In the genomic region with DNA sequence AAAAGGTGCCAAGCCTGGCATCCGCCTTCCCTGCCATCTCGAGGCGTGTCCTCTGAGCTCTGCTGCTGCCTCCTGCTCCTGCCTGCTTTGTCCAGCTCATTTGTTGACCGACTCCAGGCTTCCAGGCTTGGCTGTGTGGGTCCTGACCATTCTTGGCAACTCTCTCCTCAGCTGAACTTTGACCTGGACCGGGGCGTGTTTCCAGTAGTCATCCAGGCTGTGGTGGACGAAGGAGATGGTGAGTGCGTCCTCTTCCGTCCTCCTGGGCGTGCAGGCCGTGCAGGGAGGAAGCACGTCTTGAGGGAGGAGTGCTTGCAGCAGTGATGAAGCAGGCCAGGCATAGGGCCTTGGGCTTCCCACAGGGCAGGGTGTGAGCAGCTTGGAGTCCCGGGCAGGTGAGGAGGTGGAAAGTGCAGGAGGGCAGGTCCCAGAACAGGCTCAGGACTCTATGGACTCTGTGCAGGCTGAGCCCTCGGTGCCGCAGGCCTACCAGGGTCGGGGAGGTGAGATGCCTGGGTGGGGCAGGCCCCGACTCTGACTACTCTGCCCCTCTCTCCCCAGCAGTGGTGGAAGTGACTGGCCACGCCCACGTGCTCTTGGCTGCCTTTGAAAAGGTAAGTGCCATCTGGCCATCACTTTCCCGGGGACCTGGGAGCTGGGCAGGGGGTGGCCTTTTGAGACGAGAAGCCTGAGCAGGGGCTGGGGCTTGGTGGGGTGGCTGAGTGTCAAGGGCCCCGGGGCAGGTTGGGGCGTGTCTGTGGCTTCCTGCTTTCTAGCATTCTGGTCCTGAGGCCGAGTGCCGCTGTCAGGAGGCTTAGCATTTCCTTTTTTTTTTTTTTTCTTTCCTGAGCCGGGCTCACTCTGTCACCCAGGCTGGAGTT, we compare ENCODE assay signal across 1 cellular context.
A peak's percentile ranks its signal among the peaks of the same experiment; 100 is the strongest.
TF ChIP-seq lines count a peak whose summit lies in the region.

No MANE protein-coding gene starts in this region.

TF ChIP-seq in HepG2, 621 proteins besides CTCF, POLR2A, EP300 and RAD21 (continued from another document and continues in another):
- TF ChIP-seq, protein P1, sequence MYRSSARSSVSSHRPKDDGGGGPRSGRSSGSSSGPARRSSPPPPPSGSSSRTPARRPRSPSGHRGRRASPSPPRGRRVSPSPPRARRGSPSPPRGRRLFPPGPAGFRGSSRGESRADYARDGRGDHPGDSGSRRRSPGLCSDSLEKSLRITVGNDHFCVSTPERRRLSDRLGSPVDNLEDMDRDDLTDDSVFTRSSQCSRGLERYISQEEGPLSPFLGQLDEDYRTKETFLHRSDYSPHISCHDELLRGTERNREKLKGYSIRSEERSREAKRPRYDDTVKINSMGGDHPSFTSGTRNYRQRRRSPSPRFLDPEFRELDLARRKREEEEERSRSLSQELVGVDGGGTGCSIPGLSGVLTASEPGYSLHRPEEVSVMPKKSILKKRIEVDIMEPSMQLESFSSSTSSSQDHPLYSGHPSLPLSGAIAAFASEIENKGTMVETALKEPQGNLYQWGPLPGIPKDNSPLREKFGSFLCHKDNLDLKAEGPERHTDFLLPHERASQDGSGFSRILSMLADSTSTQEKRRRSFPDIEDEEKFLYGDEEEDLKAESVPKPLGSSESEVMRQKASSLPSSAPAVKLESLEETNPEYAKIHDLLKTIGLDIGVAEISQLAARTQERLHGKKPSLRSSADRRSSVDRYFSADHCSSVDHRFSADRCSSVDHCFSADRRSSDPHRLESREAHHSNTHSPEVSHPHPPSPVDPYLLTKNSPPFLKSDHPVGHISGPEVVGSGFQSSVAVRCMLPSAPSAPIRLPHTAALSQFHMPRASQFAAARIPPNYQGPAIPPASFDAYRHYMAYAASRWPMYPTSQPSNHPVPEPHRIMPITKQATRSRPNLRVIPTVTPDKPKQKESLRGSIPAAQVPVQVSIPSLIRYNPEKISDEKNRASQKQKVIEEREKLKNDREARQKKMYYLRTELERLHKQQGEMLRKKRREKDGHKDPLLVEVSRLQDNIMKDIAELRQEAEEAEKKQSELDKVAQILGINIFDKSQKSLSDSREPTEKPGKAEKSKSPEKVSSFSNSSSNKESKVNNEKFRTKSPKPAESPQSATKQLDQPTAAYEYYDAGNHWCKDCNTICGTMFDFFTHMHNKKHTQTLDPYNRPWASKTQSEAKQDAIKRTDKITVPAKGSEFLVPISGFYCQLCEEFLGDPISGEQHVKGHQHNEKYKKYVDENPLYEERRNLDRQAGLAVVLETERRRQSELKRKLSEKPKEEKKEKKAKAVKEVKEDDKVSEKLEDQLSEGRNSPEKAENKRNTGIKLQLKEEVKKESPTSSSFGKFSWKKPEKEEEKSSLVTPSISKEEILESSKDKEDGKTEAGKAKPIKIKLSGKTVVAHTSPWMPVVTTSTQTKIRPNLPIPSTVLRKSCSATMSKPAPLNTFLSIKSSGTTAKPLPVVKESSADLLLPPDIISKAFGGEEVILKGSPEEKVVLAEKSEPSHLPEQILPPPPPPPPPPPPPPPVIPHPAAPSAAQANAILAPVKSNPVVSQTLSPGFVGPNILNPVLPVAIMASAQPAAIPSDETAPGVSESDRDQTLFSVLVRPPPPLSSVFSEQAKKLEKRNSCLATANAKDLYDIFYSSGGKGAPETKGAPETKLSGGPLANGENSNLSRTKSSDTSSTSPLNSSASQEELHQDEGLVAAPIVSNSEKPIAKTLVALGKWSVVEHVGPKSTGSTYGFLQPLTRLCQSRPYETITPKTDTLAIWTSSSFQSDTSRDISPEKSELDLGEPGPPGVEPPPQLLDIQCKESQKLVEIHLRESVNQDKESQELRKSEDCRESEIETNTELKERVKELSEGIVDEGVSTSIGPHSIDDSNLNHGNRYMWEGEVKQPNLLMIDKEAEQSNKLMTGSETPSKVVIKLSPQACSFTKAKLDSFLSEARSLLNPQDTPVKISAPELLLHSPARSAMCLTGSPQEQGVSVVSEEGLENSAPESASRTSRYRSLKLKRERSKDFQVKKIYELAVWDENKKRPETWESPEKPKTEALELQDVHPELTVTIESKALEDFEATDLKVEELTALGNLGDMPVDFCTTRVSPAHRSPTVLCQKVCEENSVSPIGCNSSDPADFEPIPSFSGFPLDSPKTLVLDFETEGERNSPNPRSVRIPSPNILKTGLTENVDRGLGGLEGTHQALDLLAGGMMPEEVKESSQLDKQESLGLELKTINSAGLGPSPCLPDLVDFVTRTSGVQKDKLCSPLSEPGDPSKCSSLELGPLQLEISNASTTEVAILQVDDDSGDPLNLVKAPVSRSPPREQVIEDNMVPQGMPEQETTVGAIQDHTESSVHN (CRISPR knock-in tag; IDR thresholded peaks at IDR 0.05), result peak; percentile 34; the same call in 1 of the 2 replicates
- TF ChIP-seq SP5 (CRISPR knock-in tag; IDR thresholded peaks at IDR 0.05; ENCODE audit: borderline replicate concordance, low read depth), result peak; percentile 14; the same call in 1 of the 2 replicates
- TF ChIP-seq ZFYVE20 (CRISPR knock-in tag; IDR thresholded peaks at IDR 0.05; ENCODE audit: borderline replicate concordance, low read depth), result no peak
- no peak for TF ChIP-seq SRSF4 (IDR thresholded peaks at IDR 0.05; ENCODE audit: low read depth, low read length, poor library complexity, severe bottlenecking)
- TF ChIP-seq ZNF816 (CRISPR knock-in tag; IDR thresholded peaks at IDR 0.05; ENCODE audit: borderline replicate concordance), result no peak
- no peak; the same call in 1 of the 2 replicates for TF ChIP-seq ZNF776 (CRISPR knock-in tag; IDR thresholded peaks at IDR 0.05)
- TF ChIP-seq, protein P2, sequence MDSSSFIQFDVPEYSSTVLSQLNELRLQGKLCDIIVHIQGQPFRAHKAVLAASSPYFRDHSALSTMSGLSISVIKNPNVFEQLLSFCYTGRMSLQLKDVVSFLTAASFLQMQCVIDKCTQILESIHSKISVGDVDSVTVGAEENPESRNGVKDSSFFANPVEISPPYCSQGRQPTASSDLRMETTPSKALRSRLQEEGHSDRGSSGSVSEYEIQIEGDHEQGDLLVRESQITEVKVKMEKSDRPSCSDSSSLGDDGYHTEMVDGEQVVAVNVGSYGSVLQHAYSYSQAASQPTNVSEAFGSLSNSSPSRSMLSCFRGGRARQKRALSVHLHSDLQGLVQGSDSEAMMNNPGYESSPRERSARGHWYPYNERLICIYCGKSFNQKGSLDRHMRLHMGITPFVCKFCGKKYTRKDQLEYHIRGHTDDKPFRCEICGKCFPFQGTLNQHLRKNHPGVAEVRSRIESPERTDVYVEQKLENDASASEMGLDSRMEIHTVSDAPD (CRISPR knock-in tag; IDR thresholded peaks at IDR 0.05), result 0 out of 2 replicates have a peak, but pooled peaks have one; percentile 44
- peak; percentile 55; the same call in 1 of the 2 replicates for TF ChIP-seq ZNF232 (CRISPR knock-in tag; IDR thresholded peaks at IDR 0.05; ENCODE audit: borderline replicate concordance)
- peak; percentile 36; the same call in 1 of the 2 replicates for TF ChIP-seq ZNF335 (CRISPR knock-in tag; IDR thresholded peaks at IDR 0.05)
- TF ChIP-seq, protein P3, sequence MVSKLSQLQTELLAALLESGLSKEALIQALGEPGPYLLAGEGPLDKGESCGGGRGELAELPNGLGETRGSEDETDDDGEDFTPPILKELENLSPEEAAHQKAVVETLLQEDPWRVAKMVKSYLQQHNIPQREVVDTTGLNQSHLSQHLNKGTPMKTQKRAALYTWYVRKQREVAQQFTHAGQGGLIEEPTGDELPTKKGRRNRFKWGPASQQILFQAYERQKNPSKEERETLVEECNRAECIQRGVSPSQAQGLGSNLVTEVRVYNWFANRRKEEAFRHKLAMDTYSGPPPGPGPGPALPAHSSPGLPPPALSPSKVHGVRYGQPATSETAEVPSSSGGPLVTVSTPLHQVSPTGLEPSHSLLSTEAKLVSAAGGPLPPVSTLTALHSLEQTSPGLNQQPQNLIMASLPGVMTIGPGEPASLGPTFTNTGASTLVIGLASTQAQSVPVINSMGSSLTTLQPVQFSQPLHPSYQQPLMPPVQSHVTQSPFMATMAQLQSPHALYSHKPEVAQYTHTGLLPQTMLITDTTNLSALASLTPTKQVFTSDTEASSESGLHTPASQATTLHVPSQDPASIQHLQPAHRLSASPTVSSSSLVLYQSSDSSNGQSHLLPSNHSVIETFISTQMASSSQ (IDR thresholded peaks at IDR 0.05; ENCODE audit: low read depth), result no peak
- TF ChIP-seq, protein P3 (CRISPR knock-in tag; IDR thresholded peaks at IDR 0.05; ENCODE audit: borderline replicate concordance), result 0 out of 2 replicates have a peak, but pooled peaks have one; percentile 7
- TF ChIP-seq HNF4A (CRISPR knock-in tag; IDR thresholded peaks at IDR 0.05), result peak; percentile 82
- TF ChIP-seq KMT2A (CRISPR knock-in tag; IDR thresholded peaks at IDR 0.05), result 0 out of 2 replicates have a peak, but pooled peaks have one; percentile 5
- TF ChIP-seq TMF1 (CRISPR knock-in tag; IDR thresholded peaks at IDR 0.05; ENCODE audit: low read depth), result peak; percentile 3; the same call in 1 of the 2 replicates
- peak; percentile 13; the same call in 1 of the 2 replicates for TF ChIP-seq ZNF556 (CRISPR knock-in tag; IDR thresholded peaks at IDR 0.05; ENCODE audit: borderline replicate concordance)
- TF ChIP-seq ZNF12 (CRISPR knock-in tag; IDR thresholded peaks at IDR 0.05), result no peak
- 0 out of 2 replicates have a peak, but pooled peaks have one; percentile 55 for TF ChIP-seq KLF12 (CRISPR knock-in tag; IDR thresholded peaks at IDR 0.05; ENCODE audit: borderline replicate concordance)
- TF ChIP-seq ZMYM3 (CRISPR knock-in tag; IDR thresholded peaks at IDR 0.05), result no peak
- no peak for TF ChIP-seq MED13 (CRISPR knock-in tag; IDR thresholded peaks at IDR 0.05)
- no peak for TF ChIP-seq MYC (CRISPR knock-in tag; IDR thresholded peaks at IDR 0.05; ENCODE audit: borderline replicate concordance)
- 0 out of 2 replicates have a peak, but pooled peaks have one; percentile 6 for TF ChIP-seq SP4 (CRISPR knock-in tag; IDR thresholded peaks at IDR 0.05)
- TF ChIP-seq JUND (CRISPR knock-in tag; IDR thresholded peaks at IDR 0.05), result peak; percentile 70; the same call in 1 of the 2 replicates
- peak; percentile 54; the same call in 1 of the 2 replicates for TF ChIP-seq CBX5 (CRISPR knock-in tag; IDR thresholded peaks at IDR 0.05; ENCODE audit: borderline replicate concordance)
- 0 out of 2 replicates have a peak, but pooled peaks have one; percentile 38 for TF ChIP-seq REPIN1 (CRISPR knock-in tag; IDR thresholded peaks at IDR 0.05; ENCODE audit: borderline replicate concordance, low read depth)
- no peak for TF ChIP-seq NR2F6 (IDR thresholded peaks at IDR 0.05)
- TF ChIP-seq NR2F6 (CRISPR knock-in tag; IDR thresholded peaks at IDR 0.05), result peak; percentile 66; the same call in 1 of the 2 replicates
- TF ChIP-seq ZNF354B (CRISPR knock-in tag; IDR thresholded peaks at IDR 0.05), result peak; percentile 18; the same call in 1 of the 2 replicates
- TF ChIP-seq, protein P4, sequence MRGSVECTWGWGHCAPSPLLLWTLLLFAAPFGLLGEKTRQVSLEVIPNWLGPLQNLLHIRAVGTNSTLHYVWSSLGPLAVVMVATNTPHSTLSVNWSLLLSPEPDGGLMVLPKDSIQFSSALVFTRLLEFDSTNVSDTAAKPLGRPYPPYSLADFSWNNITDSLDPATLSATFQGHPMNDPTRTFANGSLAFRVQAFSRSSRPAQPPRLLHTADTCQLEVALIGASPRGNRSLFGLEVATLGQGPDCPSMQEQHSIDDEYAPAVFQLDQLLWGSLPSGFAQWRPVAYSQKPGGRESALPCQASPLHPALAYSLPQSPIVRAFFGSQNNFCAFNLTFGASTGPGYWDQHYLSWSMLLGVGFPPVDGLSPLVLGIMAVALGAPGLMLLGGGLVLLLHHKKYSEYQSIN (CRISPR knock-in tag; IDR thresholded peaks at IDR 0.05; ENCODE audit: borderline replicate concordance), result no peak
- TF ChIP-seq FOXA1 (IDR thresholded peaks at IDR 0.05), result no peak
- TF ChIP-seq FOXA1 (CRISPR knock-in tag; IDR thresholded peaks at IDR 0.05), result peak; percentile 12; the same call in 1 of the 2 replicates
- TF ChIP-seq NFYB (CRISPR knock-in tag; IDR thresholded peaks at IDR 0.05), result no peak
- TF ChIP-seq POLR2AphosphoS5 (IDR thresholded peaks at IDR 0.05; ENCODE audit: low read depth, low read length), result peak; percentile 47; the same call in 1 of the 2 replicates
- peak; percentile 16; the same call in 1 of the 2 replicates for TF ChIP-seq TOPORS (CRISPR knock-in tag; IDR thresholded peaks at IDR 0.05)
- TF ChIP-seq RXRB (CRISPR knock-in tag; IDR thresholded peaks at IDR 0.05; ENCODE audit: borderline replicate concordance), result 0 out of 2 replicates have a peak, but pooled peaks have one; percentile 24
- peak; percentile 94 for TF ChIP-seq NR2C2 (CRISPR knock-in tag; IDR thresholded peaks at IDR 0.05; ENCODE audit: borderline replicate concordance)
- TF ChIP-seq ZNF331 (CRISPR knock-in tag; IDR thresholded peaks at IDR 0.05), result no peak
- peak; percentile 39 for TF ChIP-seq RBM39 (IDR thresholded peaks at IDR 0.05; ENCODE audit: low read depth, low read length, poor library complexity, severe bottlenecking)
- TF ChIP-seq AGO2 (optimal IDR thresholded peaks at IDR 0.05; ENCODE audit: low read depth, low read length), result peak; percentile 19
- TF ChIP-seq HOXA7 (CRISPR knock-in tag; IDR thresholded peaks at IDR 0.05), result no peak
- TF ChIP-seq, protein P5, sequence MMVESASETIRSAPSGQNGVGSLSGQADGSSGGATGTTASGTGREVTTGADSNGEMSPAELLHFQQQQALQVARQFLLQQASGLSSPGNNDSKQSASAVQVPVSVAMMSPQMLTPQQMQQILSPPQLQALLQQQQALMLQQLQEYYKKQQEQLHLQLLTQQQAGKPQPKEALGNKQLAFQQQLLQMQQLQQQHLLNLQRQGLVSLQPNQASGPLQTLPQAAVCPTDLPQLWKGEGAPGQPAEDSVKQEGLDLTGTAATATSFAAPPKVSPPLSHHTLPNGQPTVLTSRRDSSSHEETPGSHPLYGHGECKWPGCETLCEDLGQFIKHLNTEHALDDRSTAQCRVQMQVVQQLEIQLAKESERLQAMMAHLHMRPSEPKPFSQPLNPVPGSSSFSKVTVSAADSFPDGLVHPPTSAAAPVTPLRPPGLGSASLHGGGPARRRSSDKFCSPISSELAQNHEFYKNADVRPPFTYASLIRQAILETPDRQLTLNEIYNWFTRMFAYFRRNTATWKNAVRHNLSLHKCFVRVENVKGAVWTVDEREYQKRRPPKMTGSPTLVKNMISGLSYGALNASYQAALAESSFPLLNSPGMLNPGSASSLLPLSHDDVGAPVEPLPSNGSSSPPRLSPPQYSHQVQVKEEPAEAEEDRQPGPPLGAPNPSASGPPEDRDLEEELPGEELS (CRISPR knock-in tag; IDR thresholded peaks at IDR 0.05), result 0 out of 2 replicates have a peak, but pooled peaks have one; percentile 27
- 0 out of 2 replicates have a peak, but pooled peaks have one; percentile 32 for TF ChIP-seq MTA1 (CRISPR knock-in tag; IDR thresholded peaks at IDR 0.05; ENCODE audit: borderline replicate concordance)
- 0 out of 2 replicates have a peak, but pooled peaks have one; percentile 50 for TF ChIP-seq ZMYM4 (CRISPR knock-in tag; IDR thresholded peaks at IDR 0.05)
